ENCODE assay signal across 12 cellular contexts in the genomic region with DNA sequence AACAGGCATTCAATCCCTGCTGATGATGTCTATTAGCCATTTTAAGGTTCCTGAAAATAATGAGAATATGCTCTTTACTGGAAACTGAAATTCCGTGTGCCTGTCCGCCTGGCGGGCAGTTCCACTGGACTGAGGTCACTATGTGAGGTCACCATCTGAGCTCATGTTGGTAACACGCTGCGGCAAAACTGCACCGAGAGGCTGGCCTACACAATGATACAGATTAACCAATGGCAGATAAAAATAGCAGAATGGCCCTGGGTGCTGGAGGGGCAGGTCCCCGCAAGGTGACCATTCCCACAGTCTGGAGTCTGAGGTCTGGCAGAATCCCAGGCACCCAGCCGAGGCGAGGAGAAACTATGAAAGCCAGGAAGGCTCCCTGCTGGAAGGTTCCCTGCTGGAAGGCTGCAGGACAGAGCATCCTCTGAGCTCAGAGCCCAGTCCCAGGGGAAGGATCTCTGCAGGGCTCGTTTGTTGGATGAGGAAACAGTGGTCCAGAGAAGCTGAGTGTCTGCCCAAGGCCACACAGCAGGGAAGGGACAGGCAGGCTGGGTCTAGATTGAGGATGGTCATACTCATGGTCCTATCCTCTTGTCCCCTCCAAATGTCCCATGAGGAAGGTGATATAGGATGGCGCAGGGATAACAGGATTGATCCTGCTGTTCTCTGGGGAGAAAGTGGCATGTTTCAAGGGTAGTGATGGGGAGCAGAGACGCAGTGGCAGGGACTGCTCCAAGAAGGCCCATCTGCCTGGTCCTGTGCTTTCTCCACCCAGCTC. TPM values are rescaled to one million over a fixed set of nuclear protein-coding genes. Genes with fewer than 3 reads are reported as not detected.
DNase-seq lines count a peak whose midpoint lies in the region; ATAC-seq and TF ChIP-seq lines count a peak whose summit lies in the region.
"Had no signal": no experiment of that assay in that cellular context is flagged by ENCODE, and none has a peak within 500 bp of the region (broad histone marks: within the 10 kb centered on the region; RNA-seq: fewer than 3 reads in every experiment).

No MANE protein-coding gene starts in this region.

- no peaks in the 10 kb centered on the region; a peak in 1 of 7 replicates for H3K36me3 Mint-ChIP-seq in H9 (ENCODE audit: insufficient read depth in 1 of 3, low read depth in 3 of 3)

- H3K23me2 ChIP-seq in H9 (ENCODE audit: insufficient read length, low read depth, low read length, poor library complexity, severe bottlenecking), result no peaks in the 10 kb centered on the region

- no peaks in the 10 kb centered on the region for H3K27me3 ChIP-seq in BLaER1
- H3K27me3 ChIP-seq in brain microvascular endothelial cell (replicated peaks), result no peaks in the 10 kb centered on the region
- no peaks in the 10 kb centered on the region for H3K27me3 ChIP-seq in right cardiac atrium (ENCODE audit: control insufficient read depth, insufficient read depth)
- no peaks in the 10 kb centered on the region for H3K27me3 ChIP-seq in H9 (ENCODE audit: insufficient read depth, low read length)
- H3K27me3 ChIP-seq: breast epithelium, MG63 had no signal

- H3K4me3 ChIP-seq in BLaER1 (no peak overlapping the region), brain microvascular endothelial cell (ENCODE audit: low read depth, low read length) (no peak overlapping the region), right cardiac atrium (ENCODE audit: low read length) (no peak overlapping the region)
- H3K4me3 ChIP-seq: breast epithelium, MG63 had no signal

- no peak overlapping the region for H2BK5ac ChIP-seq in H9 (ENCODE audit: insufficient read length, low read length)

- no peak overlapping the region for H3K4ac ChIP-seq in H9 (ENCODE audit: low read depth, low read length)

- no peak overlapping the region for H2BK12ac ChIP-seq in H9 (ENCODE audit: insufficient read length, low read depth, low read length)

- ATAC-seq in right cardiac atrium (peak in 1 of 2 donors; percentile 28), HG03342 (IDR thresholded peaks at IDR 0.05; ENCODE audit: unreplicated experiment) (no peak), GM21576 (IDR thresholded peaks at IDR 0.05; ENCODE audit: unreplicated experiment) (no peak)

- H3K27ac Mint-ChIP-seq in H9, result no peak overlapping the region
- H3K27ac Mint-ChIP-seq: stimulated activated naive CD8-positive, alpha-beta T cell treated with anti-CD3 and anti-CD28 coated beads, Interleukin-15, Interleukin-2, amounts not matched to agents 100 ng/mL and 50 ng/mL, for 24 hours had no signal

- TF ChIP-seq CTCF in brain microvascular endothelial cell (IDR thresholded peaks at IDR 0.05; ENCODE audit: low read depth, low read length, missing control alignments) (peak; percentile 52), H9 (conservative IDR thresholded peaks at IDR 0.05) (no peak)

- H3K56ac ChIP-seq in H9 (ENCODE audit: insufficient read length, low read depth, low read length), result no peak overlapping the region

- no peak overlapping the region for H3T11ph ChIP-seq in H9 (ENCODE audit: low read length)

- DNase-seq in brain microvascular endothelial cell (peak; percentile 75), right cardiac atrium (peak in 2 of 3 donors; percentile 61 to 70), posterior vena cava (ENCODE audit: low spot score) (peak; percentile 79), H9 (no peak), GDM1 (lab: John Stamatoyannopoulos, UW) (no peak)
- DNase-seq: GF-D8, MG63 had no signal

- peaks cover 9 to 16% of the 10 kb centered on the region in 2 experiments for H3K4me1 Mint-ChIP-seq in H9

- H2BK15ac ChIP-seq in H9 (ENCODE audit: low read depth, low read length), result no peak overlapping the region

- no peaks in the 10 kb centered on the region for H3K9me3 ChIP-seq in BLaER1
- H3K9me3 ChIP-seq in right cardiac atrium (ENCODE audit: control insufficient read depth, low read length), result no peaks in the 10 kb centered on the region
- H3K9me3 ChIP-seq in H9 (ENCODE audit: control insufficient read depth, low read depth, low read length), result no peaks in the 10 kb centered on the region
- H3K9me3 ChIP-seq: breast epithelium, MG63 had no signal

- H3K79me1 ChIP-seq in H9 (ENCODE audit: insufficient read depth, low read depth, low read length, poor library complexity, severe bottlenecking), result no peaks in the 10 kb centered on the region

- H3K4me2 ChIP-seq in BLaER1 (peak overlapping the region; percentile 84), H9 (ENCODE audit: insufficient read depth, insufficient read length, low read length) (no peak overlapping the region)

- H3K27ac ChIP-seq in BLaER1 (no peak overlapping the region), brain microvascular endothelial cell (no peak overlapping the region), right cardiac atrium (ENCODE audit: low read length) (peak overlapping the region; percentile 46), H9 (ENCODE audit: insufficient read length, low read depth, low read length) (no peak overlapping the region)

- no peaks in the 10 kb centered on the region; the same call in 1 of the 2 replicates for H3K27me3 Mint-ChIP-seq in H9 (ENCODE audit: low read depth)
- H3K27me3 Mint-ChIP-seq: stimulated activated naive CD8-positive, alpha-beta T cell treated with anti-CD3 and anti-CD28 coated beads, Interleukin-15, Interleukin-2, amounts not matched to agents 100 ng/mL and 50 ng/mL, for 24 hours had no signal

- no peak overlapping the region for H3K14ac ChIP-seq in H9 (ENCODE audit: insufficient read depth, low read length)

- no peak overlapping the region for H4K8ac ChIP-seq in H9 (replicated peaks; ENCODE audit: insufficient read length, low read depth, low read length)

- H3K23ac ChIP-seq in H9 (ENCODE audit: insufficient read length, low read depth, low read length), result no peak overlapping the region

- in situ Hi-C loops in brain microvascular endothelial cell (cut with HindIII; ENCODE audit: low pct_ligation_motif_present, low sequenced_read_pairs), result loop anchor here (25.0 kb wide), 1 partner anchor 214 kb away; no protein-coding TSS in a partner anchor

- intact Hi-C loops in right cardiac atrium (cut with DNase I) (loop anchor here in 1 of 4 donors (10.0 kb wide), 2 partner anchors 51 to 111 kb away; no protein-coding TSS in a partner anchor), posterior vena cava (cut with DNase I) (no loop called here)

- no peak overlapping the region for H2AFZ ChIP-seq in H9 (ENCODE audit: low read length)

- H3K4me1 ChIP-seq in BLaER1, result peaks cover 58% of the 10 kb centered on the region
- H3K4me1 ChIP-seq in right cardiac atrium (ENCODE audit: control insufficient read depth, insufficient read depth, low read length), result peaks cover 17% of the 10 kb centered on the region
- no peaks in the 10 kb centered on the region for H3K4me1 ChIP-seq in H9 (ENCODE audit: insufficient read depth, low read length)

- no peak overlapping the region for H4K5ac ChIP-seq in H9 (ENCODE audit: insufficient read length, low read depth, low read length)

- H3K79me2 ChIP-seq in H9 (ENCODE audit: insufficient read depth, low read length), result no peaks in the 10 kb centered on the region

- H4K91ac ChIP-seq in H9 (ENCODE audit: insufficient read length, low read depth, low read length), result no peak overlapping the region

- H3K18ac ChIP-seq in H9 (ENCODE audit: insufficient read length, low read depth, low read length), result no peak overlapping the region

- 63% methylated on average over 12 of the region's 12 CpGs for WGBS in right cardiac atrium
- WGBS in H9 (ENCODE audit: extremely low coverage, insufficient read length, low lambda C conversion rate), result no CpG with 5 or more reads among the region's 12 CpGs

- H3K9ac ChIP-seq in BLaER1 (0 out of 2 replicates have a peak overlapping the region, but pooled peaks have one; percentile 3), H9 (ENCODE audit: extremely low read depth, insufficient read length, low read length) (no peak overlapping the region)

- no peak overlapping the region for H3K4me3 Mint-ChIP-seq in H9
- H3K4me3 Mint-ChIP-seq: stimulated activated naive CD8-positive, alpha-beta T cell treated with anti-CD3 and anti-CD28 coated beads, Interleukin-15, Interleukin-2, amounts not matched to agents 100 ng/mL and 50 ng/mL, for 24 hours had no signal

- no peak overlapping the region for H2BK20ac ChIP-seq in H9 (ENCODE audit: low read depth, low read length, poor library complexity, severe bottlenecking)

- peaks cover 65% of the 10 kb centered on the region for H4K20me1 ChIP-seq in BLaER1
- H4K20me1 ChIP-seq in H9 (ENCODE audit: control insufficient read depth, insufficient read depth, insufficient read length), result no peaks in the 10 kb centered on the region

- H2AK5ac ChIP-seq in H9 (ENCODE audit: insufficient read length, low read length), result no peak overlapping the region

- H3K36me3 ChIP-seq in BLaER1 (peaks cover 41% of the 10 kb centered on the region), brain microvascular endothelial cell (replicated peaks) (no peaks in the 10 kb centered on the region)
- H3K36me3 ChIP-seq: MG63 had no signal

- H2BK120ac ChIP-seq in H9 (ENCODE audit: low read depth, low read length, poor library complexity, severe bottlenecking), result no peak overlapping the region

- H3K9me3 Mint-ChIP-seq in H9, result no peaks in the 10 kb centered on the region
- H3K9me3 Mint-ChIP-seq: stimulated activated naive CD8-positive, alpha-beta T cell treated with anti-CD3 and anti-CD28 coated beads, Interleukin-15, Interleukin-2, amounts not matched to agents 100 ng/mL and 50 ng/mL, for 24 hours had no signal

RNA-seq across cellular contexts. Expression of a gene that starts 24.8 kb away (rescaled TPM):
- total RNA-seq in right cardiac atrium, result 10 to 100 TPM; 21.8 to 26.4 (median 25.3) TPM
- polyA plus RNA-seq in right cardiac atrium, result 29.8 TPM
- total RNA-seq in posterior vena cava, result 10 to 100 TPM; 37.1 to 41.8 TPM
- total RNA-seq in H9 (2021), result 10.8 and 11.1 TPM in 2 replicates

RNA-seq across cellular contexts. Expression of a gene that starts 40.8 kb away (rescaled TPM):
- under 1 TPM; 0.26 to 0.79 (median 0.60) TPM for total RNA-seq in right cardiac atrium
- 0.25 TPM for polyA plus RNA-seq in right cardiac atrium
- 1 to 10 TPM; 3.6 to 3.8 TPM for total RNA-seq in posterior vena cava
- total RNA-seq in H9 (2021), result 0.04 TPM in 1 of 2 replicates, not detected in the other

Comparison
In these comparisons a context has a peak if more than half of its experiments do, and no peak if none do; other contexts are left out.
1. DNase-seq: peak in brain microvascular endothelial cell (single experiment), right cardiac atrium (2 of 3) and posterior vena cava (single experiment); none in H9 (single experiment) and GDM1 (single experiment).